9 cellular contexts compared by ENCODE assay signal in the genomic region with DNA sequence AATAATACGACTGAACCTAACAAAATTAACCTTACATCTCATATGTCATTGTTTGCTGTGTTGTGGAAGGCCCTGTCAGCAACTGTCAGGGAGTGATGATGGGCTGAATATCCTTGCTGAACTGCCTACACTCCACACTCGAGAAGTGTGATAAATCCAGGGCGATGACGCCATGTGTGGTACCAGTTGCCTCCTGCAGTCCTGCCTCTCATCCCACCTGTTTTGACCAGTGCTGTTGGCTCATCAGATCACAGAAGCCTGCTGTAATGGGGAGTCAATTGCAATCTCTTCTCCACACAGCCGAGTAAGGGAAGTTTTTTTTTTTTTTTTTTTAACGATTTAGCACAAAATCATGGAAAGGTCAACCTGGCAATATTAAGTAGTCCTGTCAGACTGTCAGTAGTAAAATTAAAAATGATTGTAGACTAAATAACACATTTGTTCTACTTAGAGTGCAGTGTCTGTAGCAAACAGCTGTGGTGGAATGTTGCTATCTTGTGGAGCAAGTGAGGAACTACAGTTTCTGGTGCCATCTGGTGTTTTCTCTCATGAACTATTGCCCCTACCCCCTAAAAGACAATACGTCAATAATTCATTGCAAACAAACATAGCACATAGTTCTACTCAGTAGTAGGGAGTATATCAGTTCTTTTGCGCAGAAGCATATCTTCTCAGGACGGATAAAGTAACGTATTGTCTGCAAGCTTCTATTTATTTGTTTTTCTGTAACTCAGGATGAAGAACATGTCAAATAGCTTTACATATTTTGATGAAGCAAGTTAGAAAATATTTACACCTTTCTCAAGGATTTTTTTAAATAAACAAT.
DNase-seq lines count a peak whose midpoint lies in the region; ATAC-seq, FAIRE-seq and TF ChIP-seq lines count a peak whose summit lies in the region.
"Had no signal": no experiment of that assay in that cellular context is flagged by ENCODE, and none has a peak within 500 bp of the region (broad histone marks: within the 10 kb centered on the region; RNA-seq: fewer than 3 reads in every experiment).

No MANE protein-coding gene starts in this region.

- DNase-seq in GM03348 (ENCODE audit: low spot score) (peak; percentile 43), MV-4-11 (lab: John Stamatoyannopoulos, UW) (peak; percentile 34), K562 (ENCODE audit: extremely low read depth in 1 of 4, low spot score in 3 of 4) (peak; percentile 10 to 13 (median 12)), neural crest cell (ENCODE audit: low read depth, low spot score) (no peak), mucosa of gallbladder (ENCODE audit: low spot score) (no peak), CD14-positive monocyte (ENCODE audit: low spot score) (no peak), NCI-H1092 treated with DMSO at 0.1 percent for 48 hours (lab: John Stamatoyannopoulos, UW) (no peak)

- no peak overlapping the region for H3K27ac Mint-ChIP-seq in neural crest cell (ENCODE audit: unreplicated experiment)
- H3K27ac Mint-ChIP-seq in CD14-positive monocyte, result no peak overlapping the region

- no peak overlapping the region for H3K4me2 ChIP-seq in K562 (ENCODE audit: insufficient read depth, low read length)

- no peak for TF ChIP-seq POLR2A in K562 (conservative IDR thresholded peaks at IDR 0.05)

- peak; percentile 29 to 67 (median 51); a peak in 4 of 6 replicates for TF ChIP-seq CTCF in K562 (IDR thresholded peaks at IDR 0.05 in 2 of 3, conservative IDR thresholded peaks at IDR 0.05 in 1 of 3; ENCODE audit: insufficient read depth in 2 of 3, low read depth in 1 of 3, low read length in 3 of 3)
- peak; percentile 72 for TF ChIP-seq CTCF in neural crest cell (conservative IDR thresholded peaks at IDR 0.05)
- no peak for TF ChIP-seq CTCF in CD14-positive monocyte (IDR thresholded peaks at IDR 0.05)

- H3K79me2 ChIP-seq in K562 (ENCODE audit: control insufficient read depth, insufficient read depth, low read length), result no peaks in the 10 kb centered on the region

- POLR2A ChIA-PET in K562 (lab: Yijun Ruan, JAX), result no interaction called here

- TF ChIP-seq RAD21 in K562 (CRISPR knock-in tag; conservative IDR thresholded peaks at IDR 0.05 in 1 of 2, IDR thresholded peaks at IDR 0.05 in 1 of 2), result peak in 1 of 2 experiments; percentile 57; a peak in 2 of 4 replicates

- WGBS in K562 (ENCODE audit: insufficient coverage, low coverage, missing lambda C conversion rate), result 3% methylated on average over 9 of the region's 10 CpGs

- no TSS peak for BruUV-seq in K562 (replicated peaks; lab: Mats Ljungman, UMichigan)

- H3K9me3 ChIP-seq in K562 (replicated peaks; ENCODE audit: control insufficient read depth, insufficient read depth, low read depth, low read length), result no peaks in the 10 kb centered on the region

- no peaks in the 10 kb centered on the region for H3K4me1 Mint-ChIP-seq in neural crest cell
- no peaks in the 10 kb centered on the region for H3K4me1 Mint-ChIP-seq in CD14-positive monocyte

- H3K4me1 ChIP-seq in K562 (replicated peaks in 1 of 2; ENCODE audit: control insufficient read depth in 2 of 2, insufficient read depth in 2 of 2, low read length in 2 of 2), result no peaks in the 10 kb centered on the region

- H3K36me3 Mint-ChIP-seq in neural crest cell (ENCODE audit: low read depth) (no peaks in the 10 kb centered on the region), CD14-positive monocyte (no peaks in the 10 kb centered on the region)

- no peak overlapping the region for H3K9ac ChIP-seq in K562 (ENCODE audit: insufficient read depth in 1 of 2, low read depth in 2 of 2, low read length in 2 of 2)

- H4K20me1 ChIP-seq in K562 (replicated peaks; ENCODE audit: control insufficient read depth, insufficient read depth, low read length), result no peaks in the 10 kb centered on the region

- H3K9me3 Mint-ChIP-seq in neural crest cell (no peaks in the 10 kb centered on the region), CD14-positive monocyte (peaks cover 0 to 3% (median 0%) of the 10 kb centered on the region in 7 donors)

- TF ChIP-seq EP300 in K562 (IDR thresholded peaks at IDR 0.05; ENCODE audit: low read length), result no peak

- no peaks in the 10 kb centered on the region for H3K36me3 ChIP-seq in K562 (ENCODE audit: control insufficient read depth, insufficient read depth, low read length)

- H3K4me3 Mint-ChIP-seq in neural crest cell (no peak overlapping the region), CD14-positive monocyte (no peak overlapping the region)

- intact Hi-C loops in K562 (cut with micrococcal nuclease) (loop anchor here (10.0 kb wide), 1 partner anchor 636 kb away; no protein-coding TSS in a partner anchor), CD14-positive monocyte (cut with micrococcal nuclease) (no loop called here)

- H2AFZ ChIP-seq in K562 (ENCODE audit: low read depth, low read length), result no peak overlapping the region

- H3K4me3 ChIP-seq in K562, result no peak overlapping the region

- in situ Hi-C loops in K562 (cut with MboI), result no loop called here

- FAIRE-seq in K562 (lab: Jason Lieb, UNC), result no peak
- FAIRE-seq: colon had no signal

- H3K27me3 ChIP-seq in K562 (ENCODE audit: control insufficient read depth in 2 of 2, insufficient read depth in 2 of 2, low read length in 2 of 2), result no peaks in the 10 kb centered on the region

- ATAC-seq in K562 (peak; percentile 64; the same call in 1 of the 3 replicates), GM19324 (IDR thresholded peaks at IDR 0.05; ENCODE audit: low FRiP score, unreplicated experiment) (no peak)

- CTCF ChIA-PET in K562 (lab: Yijun Ruan, JAX; ENCODE audit: low intra/inter-chr PET ratio), result no interaction called here

- H3K27me3 Mint-ChIP-seq in neural crest cell (ENCODE audit: low read depth) (peaks cover 3% of the 10 kb centered on the region), CD14-positive monocyte (ENCODE audit: low read depth in 3 of 3) (peaks cover 0 to 7% (median 0%) of the 10 kb centered on the region in 3 donors)

- no peak overlapping the region for H3K27ac ChIP-seq in K562 (ENCODE audit: extremely low read depth, low read depth, low read length)

- no peaks in the 10 kb centered on the region for H3K9me1 ChIP-seq in K562 (ENCODE audit: control insufficient read depth, insufficient read depth, low read length)

TF ChIP-seq in K562, 482 proteins besides CTCF, POLR2A, EP300 and RAD21:
- TF ChIP-seq, protein P1, sequence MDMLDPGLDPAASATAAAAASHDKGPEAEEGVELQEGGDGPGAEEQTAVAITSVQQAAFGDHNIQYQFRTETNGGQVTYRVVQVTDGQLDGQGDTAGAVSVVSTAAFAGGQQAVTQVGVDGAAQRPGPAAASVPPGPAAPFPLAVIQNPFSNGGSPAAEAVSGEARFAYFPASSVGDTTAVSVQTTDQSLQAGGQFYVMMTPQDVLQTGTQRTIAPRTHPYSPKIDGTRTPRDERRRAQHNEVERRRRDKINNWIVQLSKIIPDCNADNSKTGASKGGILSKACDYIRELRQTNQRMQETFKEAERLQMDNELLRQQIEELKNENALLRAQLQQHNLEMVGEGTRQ (CRISPR knock-in tag; IDR thresholded peaks at IDR 0.05), result no peak
- no peak for TF ChIP-seq CHD4 (IDR thresholded peaks at IDR 0.05; ENCODE audit: insufficient read depth, insufficient replicate concordance, low read depth, low read length, poor library complexity, severe bottlenecking)

Comparison
In these comparisons a context has a peak if more than half of its experiments do, and no peak if none do; other contexts are left out.
1. DNase-seq: peak in GM03348 (single experiment), MV-4-11 (single experiment) and K562 (4 of 4); none in neural crest cell (single experiment), mucosa of gallbladder (single experiment), CD14-positive monocyte (single experiment) and NCI-H1092 treated with DMSO at 0.1 percent for 48 hours (single experiment).